ENCODE assay signal across 9 cellular contexts in genomic region chr20:37346232-37346525, GRCh38. TPM values are rescaled to one million over a fixed set of nuclear protein-coding genes. Genes with fewer than 3 reads are reported as not detected.
A peak's percentile ranks its signal among the peaks of the same experiment; 100 is the strongest.
DNase-seq lines count a peak whose midpoint lies in the region; ATAC-seq and TF ChIP-seq lines count a peak whose summit lies in the region.
"Had no signal": no experiment of that assay in that cellular context is flagged by ENCODE, and none has a peak within 500 bp of the region (broad histone marks: within the 10 kb centered on the region; RNA-seq: fewer than 3 reads in every experiment).

No MANE protein-coding gene starts in this region.

- peaks cover 71% of the 10 kb centered on the region for H3K36me3 Mint-ChIP-seq in Calu3 (ENCODE audit: insufficient read depth, unreplicated experiment)
- H3K36me3 Mint-ChIP-seq in activated T-helper 2 cell treated with anti-CD3 and anti-CD28 coated beads, Interferon-gamma antibody, Interleukin-2, Interleukin-4, amounts not matched to agents 10 μg/mL and 5 μg/mL and 100 μg/mL, durations not matched to agents 14 hours and 24 hours and 36 hours (ENCODE audit: low read depth) = no peaks in the 10 kb centered on the region
- H3K36me3 Mint-ChIP-seq: activated naive CD8-positive, alpha-beta T cell had no signal

- CTCF ChIA-PET in Calu3 (lab: Charles Lee) = interaction anchor here (0.7 to 1.5 kb wide), 6 partner anchors 9 to 47 kb away, joined by 3 to 6 read pairs (median 3); no protein-coding TSS in a partner anchor

- peaks cover 40% of the 10 kb centered on the region for H3K36me3 ChIP-seq in NT2/D1 (ENCODE audit: insufficient read depth, insufficient read length, low read length)
- H3K36me3 ChIP-seq in esophagus (ENCODE audit: control insufficient read depth in 2 of 2, insufficient read depth in 2 of 2, low read length in 1 of 2) = no peaks in the 10 kb centered on the region
- H3K36me3 ChIP-seq in prostate gland = no peaks in the 10 kb centered on the region

- H3K4me3 ChIP-seq in NT2/D1 (ENCODE audit: insufficient read length, low read depth) (peak overlapping the region; percentile 55), esophagus (ENCODE audit: low read depth in 1 of 2, low read length in 2 of 2) (peak overlapping the region; percentile 64), prostate gland (peak overlapping the region; percentile 52 to 70)

- peak overlapping the region; percentile 79 for H3K9ac ChIP-seq in NT2/D1 (ENCODE audit: insufficient read length, low read depth)

- peaks cover 80% of the 10 kb centered on the region for H3K4me1 Mint-ChIP-seq in Calu3 (ENCODE audit: low read depth, unreplicated experiment)
- peaks cover 8% of the 10 kb centered on the region for H3K4me1 Mint-ChIP-seq in activated T-helper 2 cell treated with anti-CD3 and anti-CD28 coated beads, Interferon-gamma antibody, Interleukin-2, Interleukin-4, amounts not matched to agents 10 μg/mL and 5 μg/mL and 100 μg/mL, durations not matched to agents 14 hours and 24 hours and 36 hours (ENCODE audit: low read depth)

- H3K4me3 Mint-ChIP-seq in Calu3 (ENCODE audit: low read depth, unreplicated experiment) = peak overlapping the region; percentile 82
- no peak overlapping the region for H3K4me3 Mint-ChIP-seq in activated T-helper 2 cell treated with anti-CD3 and anti-CD28 coated beads, Interferon-gamma antibody, Interleukin-2, Interleukin-4, amounts not matched to agents 10 μg/mL and 5 μg/mL and 100 μg/mL, durations not matched to agents 14 hours and 24 hours and 36 hours (ENCODE audit: low read depth)

- no peak for ATAC-seq in HG03039 (IDR thresholded peaks at IDR 0.05; ENCODE audit: unreplicated experiment)

- TF ChIP-seq POLR2A in prostate gland (IDR thresholded peaks at IDR 0.05) = no peak

- H3K27me3 ChIP-seq in NT2/D1 (ENCODE audit: insufficient read depth, insufficient read length) (no peaks in the 10 kb centered on the region), esophagus (ENCODE audit: control insufficient read depth in 1 of 2, insufficient read depth in 2 of 2, low read length in 2 of 2) (no peaks in the 10 kb centered on the region), prostate gland (replicated peaks; ENCODE audit: insufficient read depth) (no peaks in the 10 kb centered on the region)

- H3K27ac Mint-ChIP-seq in Calu3 (ENCODE audit: unreplicated experiment) = no peak overlapping the region
- H3K27ac Mint-ChIP-seq in activated T-helper 2 cell treated with anti-CD3 and anti-CD28 coated beads, Interferon-gamma antibody, Interleukin-2, Interleukin-4, amounts not matched to agents 10 μg/mL and 5 μg/mL and 100 μg/mL, durations not matched to agents 14 hours and 24 hours and 36 hours = no peak overlapping the region
- H3K27ac Mint-ChIP-seq: activated naive CD8-positive, alpha-beta T cell had no signal

- no peak for TF ChIP-seq CTCF in Calu3 (IDR thresholded peaks at IDR 0.05; ENCODE audit: unreplicated experiment)
- no peak for TF ChIP-seq CTCF in prostate gland (IDR thresholded peaks at IDR 0.05)

- H3K4me1 ChIP-seq in NT2/D1 (ENCODE audit: insufficient read depth, insufficient read length) = peaks cover 28% of the 10 kb centered on the region
- H3K4me1 ChIP-seq in esophagus (ENCODE audit: control insufficient read depth in 2 of 2, insufficient read depth in 2 of 2, low read length in 1 of 2) = peaks cover 10 to 38% of the 10 kb centered on the region in 2 donors
- peaks cover 15% of the 10 kb centered on the region for H3K4me1 ChIP-seq in prostate gland (replicated peaks)

- H3K9me3 Mint-ChIP-seq in Calu3 (ENCODE audit: low read depth, unreplicated experiment) = no peaks in the 10 kb centered on the region
- H3K9me3 Mint-ChIP-seq in activated T-helper 2 cell treated with anti-CD3 and anti-CD28 coated beads, Interferon-gamma antibody, Interleukin-2, Interleukin-4, amounts not matched to agents 10 μg/mL and 5 μg/mL and 100 μg/mL, durations not matched to agents 14 hours and 24 hours and 36 hours = no peaks in the 10 kb centered on the region

- BruUV-seq in Calu3 (replicated peaks; lab: Mats Ljungman, UMichigan) = no TSS peak

- H3K27ac ChIP-seq in esophagus (ENCODE audit: low read depth in 2 of 2, low read length in 1 of 2) (peak overlapping the region; percentile 89 to 91), prostate gland (peak overlapping the region; percentile 91 to 93)

- DNase-seq in Calu3 (no peak), NT2/D1 (ENCODE audit: low read depth, low spot score) (no peak), prostate gland (ENCODE audit: low spot score) (no peak)
- no peak for DNase-seq in activated CD4-positive, alpha-beta T cell treated with anti-CD3 and anti-CD28 coated beads for 1 hour
- DNase-seq in effector CD8-positive, alpha-beta T cell (lab: John Stamatoyannopoulos, UW) = no peak
- no peak for DNase-seq in activated T-helper 2 cell treated with anti-CD3 and anti-CD28 coated beads, Interferon-gamma antibody, Interleukin-2, Interleukin-4, amounts not matched to agents 10 μg/mL and 5 μg/mL and 100 μg/mL, durations not matched to agents 14 hours and 24 hours and 36 hours (ENCODE audit: low spot score)

- intact Hi-C loops in Calu3 (cut with micrococcal nuclease; ENCODE audit: unreplicated experiment) (no loop called here), prostate gland (cut with DNase I) (no loop called here)
- intact Hi-C loops in activated T-helper 2 cell treated with anti-CD3 and anti-CD28 coated beads, Interferon-gamma antibody, Interleukin-2, Interleukin-4, amounts not matched to agents 10 μg/mL and 5 μg/mL and 100 μg/mL, durations not matched to agents 14 hours and 24 hours and 36 hours (cut with micrococcal nuclease) = no loop called here

- H3K9me3 ChIP-seq in NT2/D1 (ENCODE audit: insufficient read depth, low read length) (no peaks in the 10 kb centered on the region), esophagus (ENCODE audit: control insufficient read depth in 2 of 2, insufficient read depth in 1 of 2, low read depth in 1 of 2, low read length in 1 of 2) (no peaks in the 10 kb centered on the region), prostate gland (no peaks in the 10 kb centered on the region)

- H3K27me3 Mint-ChIP-seq in Calu3 (ENCODE audit: unreplicated experiment) = no peaks in the 10 kb centered on the region
- peaks cover 3% of the 10 kb centered on the region for H3K27me3 Mint-ChIP-seq in activated T-helper 2 cell treated with anti-CD3 and anti-CD28 coated beads, Interferon-gamma antibody, Interleukin-2, Interleukin-4, amounts not matched to agents 10 μg/mL and 5 μg/mL and 100 μg/mL, durations not matched to agents 14 hours and 24 hours and 36 hours (ENCODE audit: low read depth)
- H3K27me3 Mint-ChIP-seq: activated naive CD8-positive, alpha-beta T cell had no signal

- WGBS in esophagus, 2 donors = 0 to 2% methylated on average over 5 to 35 of the region's 35 CpGs
- 5% methylated on average over 10 of the region's 35 CpGs for WGBS in prostate gland

RNA-seq across cellular contexts. Expression of gene SRC, which starts 0.2 kb away (rescaled TPM):
- total RNA-seq in Calu3 (2022) (185 and 203 TPM in 2 replicates), prostate gland (100 to 1,000 TPM in 1 of 2 donors, 10 to 100 TPM in 1; 61.2 to 149 TPM)
- polyA plus RNA-seq in esophagus = 10 to 100 TPM; 26.9 to 59.4 TPM
- total RNA-seq in activated T-helper 2 cell treated with anti-CD3 and anti-CD28 coated beads, Interferon-gamma antibody, Interleukin-2, Interleukin-4, amounts not matched to agents 10 μg/mL and 5 μg/mL and 100 μg/mL, durations not matched to agents 14 hours and 24 hours and 36 hours = 3.5 and 6.4 TPM in 2 replicates

RNA-seq across cellular contexts. Expression of gene MANBAL, which starts 56.7 kb away (rescaled TPM):
- total RNA-seq in Calu3 (2022) (77.0 and 77.2 TPM in 2 replicates), prostate gland (10 to 100 TPM; 28.9 to 39.4 TPM)
- polyA plus RNA-seq in esophagus = 10 to 100 TPM; 27.6 to 58.1 TPM
- 12.8 and 14.2 TPM in 2 replicates for total RNA-seq in activated T-helper 2 cell treated with anti-CD3 and anti-CD28 coated beads, Interferon-gamma antibody, Interleukin-2, Interleukin-4, amounts not matched to agents 10 μg/mL and 5 μg/mL and 100 μg/mL, durations not matched to agents 14 hours and 24 hours and 36 hours
